In the genomic region with DNA sequence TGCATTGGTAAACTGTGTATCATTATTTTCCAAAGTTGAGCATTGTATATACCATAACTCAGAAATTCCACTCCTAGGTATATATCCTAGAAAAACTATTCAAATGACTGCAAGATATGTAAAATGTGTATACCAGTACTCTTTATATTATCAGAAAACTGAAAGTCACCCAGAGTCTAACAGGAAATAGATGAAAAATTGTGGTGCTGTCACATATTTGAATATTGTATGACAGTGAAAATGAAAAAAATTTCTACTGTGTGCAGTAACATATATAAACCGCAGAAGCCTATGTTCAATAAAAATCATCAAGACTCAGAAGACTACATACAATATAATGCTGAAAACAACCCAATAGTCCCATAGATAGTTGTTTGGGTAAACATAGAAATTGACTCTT, we compare ENCODE assay signal across 23 cellular contexts.
A peak's percentile ranks its signal among the peaks of the same experiment; 100 is the strongest.
DNase-seq lines count a peak whose midpoint lies in the region; ATAC-seq lines count a peak whose summit lies in the region.
"Had no signal": no experiment of that assay in that cellular context is flagged by ENCODE, and none has a peak within 500 bp of the region (broad histone marks: within the 10 kb centered on the region; RNA-seq: fewer than 3 reads in every experiment).

No MANE protein-coding gene starts in this region.

- ATAC-seq in GM19043 (IDR thresholded peaks at IDR 0.05; ENCODE audit: low read depth, unreplicated experiment) (peak; percentile 69), GM21723 (IDR thresholded peaks at IDR 0.05; ENCODE audit: unreplicated experiment) (peak; percentile 88), HG03159 (IDR thresholded peaks at IDR 0.05; ENCODE audit: unreplicated experiment) (peak; percentile 89), left colon (no peak)
- no peak for ATAC-seq in activated CD4-positive, CD25-positive, alpha-beta regulatory T cell treated with anti-CD3 and anti-CD28 coated beads, Interleukin-2, amount 50 U/mL, for 24 hours
- ATAC-seq: activated naive CD4-positive, alpha-beta T cell treated with anti-CD3 and anti-CD28 coated beads, Interleukin-2, amount 50 U/mL, for 72 hours; stimulated activated naive B cell treated with anti-CD40 and anti-IgM and Interleukin-4, amounts not matched to agents 10 μg/mL and 1 μg/mL and 100 μg/mL, for 72 hours had no signal

- DNase-seq in GM19240 (ENCODE audit: insufficient read length, low spot score) (no peak), left colon (no peak), NCI-H446 (lab: John Stamatoyannopoulos, UW) (no peak)
- DNase-seq: activated T-cell treated with anti-CD3 and anti-CD28 coated beads, Interleukin-2, amount 50 U/mL, for 24 hours; AML-193; colonic mucosa; COR-L47; EL; foreskin melanocyte; H7; Kasumi-1; midbrain; NCI-H1105; NCI-H2171; RPMI8226; stimulated activated CD4-positive, alpha-beta T cell treated with anti-CD3 and anti-CD28 coated beads, Interleukin-12 subunit alpha, Interleukin-12 subunit beta, amount 100 ng/mL, for 4 hours; stimulated activated naive B cell treated with anti-CD40 and anti-IgM and Interleukin-4, amounts not matched to agents 10 μg/mL and 1 μg/mL and 100 μg/mL, for 72 hours; tibial artery had no signal

- intact Hi-C loops in left colon (cut with DNase I, micrococcal nuclease), result no loop called here

Comparison
In these comparisons a context has a peak if more than half of its experiments do, and no peak if none do; other contexts are left out.
1. ATAC-seq: peak in GM19043 (single experiment), GM21723 (single experiment) and HG03159 (single experiment); none in left colon (single experiment) and activated CD4-positive, CD25-positive, alpha-beta regulatory T cell treated with anti-CD3 and anti-CD28 coated beads, Interleukin-2, amount 50 U/mL, for 24 hours (0 of 2).